In genomic region chr7:93890041-93890463, GRCh38 we compare ENCODE assay signal across 8 cellular contexts. TPM values are rescaled to one million over a fixed set of nuclear protein-coding genes. Genes with fewer than 3 reads are reported as not detected.
DNase-seq lines count a peak whose midpoint lies in the region; ATAC-seq and TF ChIP-seq lines count a peak whose summit lies in the region.

No MANE protein-coding gene starts in this region.

- no peaks in the 10 kb centered on the region for H3K36me3 Mint-ChIP-seq in activated CD4-positive, alpha-beta memory T cell treated with anti-CD3 and anti-CD28 coated beads for 36 hours
- H3K36me3 Mint-ChIP-seq in activated CD4-positive, alpha-beta memory T cell treated with anti-CD3 and anti-CD28 coated beads, Interleukin-2, amount 10 ng/mL, durations not matched to agents 7 days and 5 days (ENCODE audit: low read depth), result no peaks in the 10 kb centered on the region

- H3K9me3 Mint-ChIP-seq in activated CD4-positive, alpha-beta memory T cell treated with anti-CD3 and anti-CD28 coated beads for 36 hours, result no peaks in the 10 kb centered on the region
- H3K9me3 Mint-ChIP-seq in activated CD4-positive, alpha-beta memory T cell treated with anti-CD3 and anti-CD28 coated beads, Interleukin-2, amount 10 ng/mL, durations not matched to agents 7 days and 5 days, result no peaks in the 10 kb centered on the region

- POLR2A ChIA-PET in activated CD4-positive, alpha-beta memory T cell treated with anti-CD3 and anti-CD28 coated beads for 36 hours (lab: Charles Lee), result no interaction called here
- POLR2A ChIA-PET in activated CD4-positive, alpha-beta memory T cell treated with anti-CD3 and anti-CD28 coated beads, Interleukin-2, amount 10 ng/mL, durations not matched to agents 7 days and 5 days (lab: Charles Lee), result no interaction called here

- H3K4me1 ChIP-seq in osteoblast (ENCODE audit: insufficient read depth, low read length), result peaks cover 15% of the 10 kb centered on the region

- H4K20me1 ChIP-seq in osteoblast (ENCODE audit: insufficient read depth, low read length), result no peaks in the 10 kb centered on the region

- no peaks in the 10 kb centered on the region for H3K27me3 ChIP-seq in osteoblast (ENCODE audit: insufficient read depth, low read length)

- H3K4me1 Mint-ChIP-seq in activated CD4-positive, alpha-beta memory T cell treated with anti-CD3 and anti-CD28 coated beads for 36 hours (ENCODE audit: low read depth), result peaks cover 12% of the 10 kb centered on the region
- peaks cover 10% of the 10 kb centered on the region for H3K4me1 Mint-ChIP-seq in activated CD4-positive, alpha-beta memory T cell treated with anti-CD3 and anti-CD28 coated beads, Interleukin-2, amount 10 ng/mL, durations not matched to agents 7 days and 5 days

- intact Hi-C loops in activated CD4-positive, alpha-beta memory T cell treated with anti-CD3 and anti-CD28 coated beads for 36 hours (cut with micrococcal nuclease), result no loop called here

- peaks cover 45% of the 10 kb centered on the region for H3K27me3 Mint-ChIP-seq in activated CD4-positive, alpha-beta memory T cell treated with anti-CD3 and anti-CD28 coated beads for 36 hours
- peaks cover 44% of the 10 kb centered on the region for H3K27me3 Mint-ChIP-seq in activated CD4-positive, alpha-beta memory T cell treated with anti-CD3 and anti-CD28 coated beads, Interleukin-2, amount 10 ng/mL, durations not matched to agents 7 days and 5 days

- H3K36me3 ChIP-seq in osteoblast (ENCODE audit: insufficient read depth, low read length), result no peaks in the 10 kb centered on the region

- H3K4me2 ChIP-seq in osteoblast (ENCODE audit: insufficient read depth, low read length), result peak overlapping the region; percentile 96

- no peaks in the 10 kb centered on the region for H3K9me3 ChIP-seq in osteoblast (ENCODE audit: low read depth, low read length)

- H3K4me3 ChIP-seq in fibroblast of the aortic adventitia (ENCODE audit: low read depth, low read length) (peak overlapping the region; percentile 75), osteoblast (ENCODE audit: insufficient read depth, low read length) (peak overlapping the region; percentile 83)

- H3K27ac ChIP-seq in osteoblast (ENCODE audit: low read depth, low read length), result peak overlapping the region; percentile 81

- ATAC-seq in HG02884 (IDR thresholded peaks at IDR 0.05; ENCODE audit: unreplicated experiment) (peak; percentile 59), SK-N-SH treated with all-trans-retinoic acid at 6 μM for 48 hours (peak; percentile 90)

- peak; percentile 6 for TF ChIP-seq CTCF in fibroblast of the aortic adventitia (IDR thresholded peaks at IDR 0.05; ENCODE audit: insufficient read depth, low read length)
- TF ChIP-seq CTCF in osteoblast (IDR thresholded peaks at IDR 0.05; ENCODE audit: extremely low read depth, low read depth, low read length), result no peak

- DNase-seq in activated CD4-positive, alpha-beta memory T cell treated with anti-CD3 and anti-CD28 coated beads for 36 hours, result peak; percentile 18
- DNase-seq in activated CD4-positive, alpha-beta memory T cell treated with anti-CD3 and anti-CD28 coated beads, Interleukin-2, amount 10 ng/mL, durations not matched to agents 7 days and 5 days, result no peak
- DNase-seq in fibroblast of the aortic adventitia (ENCODE audit: low read depth) (peak; percentile 70), osteoblast (ENCODE audit: insufficient read length, low spot score, missing footprints) (peak; percentile 91), NCI-H1694 treated with DMSO at 0.1 percent for 48 hours (lab: John Stamatoyannopoulos, UW) (no peak)
- DNase-seq in activated naive CD4-positive, alpha-beta T cell treated with Interleukin-2 at 50 U/mL for 16 hours, result no peak

- no peak overlapping the region for H3K27ac Mint-ChIP-seq in activated CD4-positive, alpha-beta memory T cell treated with anti-CD3 and anti-CD28 coated beads for 36 hours
- no peak overlapping the region for H3K27ac Mint-ChIP-seq in activated CD4-positive, alpha-beta memory T cell treated with anti-CD3 and anti-CD28 coated beads, Interleukin-2, amount 10 ng/mL, durations not matched to agents 7 days and 5 days

- CTCF ChIA-PET in activated CD4-positive, alpha-beta memory T cell treated with anti-CD3 and anti-CD28 coated beads for 36 hours (lab: Charles Lee), result no interaction called here
- CTCF ChIA-PET in activated CD4-positive, alpha-beta memory T cell treated with anti-CD3 and anti-CD28 coated beads, Interleukin-2, amount 10 ng/mL, durations not matched to agents 7 days and 5 days (lab: Charles Lee), result no interaction called here

- peaks cover 2% of the 10 kb centered on the region for H3K79me2 ChIP-seq in osteoblast (ENCODE audit: insufficient read depth, low read length)

- peak overlapping the region; percentile 49 for H3K4me3 Mint-ChIP-seq in activated CD4-positive, alpha-beta memory T cell treated with anti-CD3 and anti-CD28 coated beads for 36 hours
- H3K4me3 Mint-ChIP-seq in activated CD4-positive, alpha-beta memory T cell treated with anti-CD3 and anti-CD28 coated beads, Interleukin-2, amount 10 ng/mL, durations not matched to agents 7 days and 5 days, result no peak overlapping the region

- H2AFZ ChIP-seq in osteoblast (ENCODE audit: low read length), result peak overlapping the region; percentile 93

TF ChIP-seq in SK-N-SH treated with all-trans-retinoic acid at 6 μM for 48 hours, 23 proteins besides CTCF, POLR2A, EP300 and RAD21:
- TF ChIP-seq ZNF8 (CRISPR knock-in tag; IDR thresholded peaks at IDR 0.05), result no peak
- no peak for TF ChIP-seq TOX (CRISPR knock-in tag; IDR thresholded peaks at IDR 0.05; ENCODE audit: borderline replicate concordance)

RNA-seq across cellular contexts. Expression of gene TFPI2, which starts 0.5 kb away (rescaled TPM):
- total RNA-seq in activated CD4-positive, alpha-beta memory T cell treated with anti-CD3 and anti-CD28 coated beads for 36 hours, result not detected
- total RNA-seq in activated CD4-positive, alpha-beta memory T cell treated with anti-CD3 and anti-CD28 coated beads, Interleukin-2, amount 10 ng/mL, durations not matched to agents 7 days and 5 days, result not detected
- total RNA-seq in fibroblast of the aortic adventitia (ENCODE audit: low replicate concordance), result 69.7 and 97.3 TPM in 2 replicates
- total RNA-seq in osteoblast, result 8.7 and 10.6 TPM in 2 replicates

RNA-seq across cellular contexts. Expression of gene GNGT1, which starts 16.3 kb away (rescaled TPM):
- not detected for total RNA-seq in activated CD4-positive, alpha-beta memory T cell treated with anti-CD3 and anti-CD28 coated beads for 36 hours
- not detected for total RNA-seq in activated CD4-positive, alpha-beta memory T cell treated with anti-CD3 and anti-CD28 coated beads, Interleukin-2, amount 10 ng/mL, durations not matched to agents 7 days and 5 days
- not detected in 2 replicates for total RNA-seq in fibroblast of the aortic adventitia (ENCODE audit: low replicate concordance)
- not detected in 2 replicates for total RNA-seq in osteoblast

RNA-seq across cellular contexts. Expression of gene GNG11, which starts 31.5 kb away (rescaled TPM):
- total RNA-seq in activated CD4-positive, alpha-beta memory T cell treated with anti-CD3 and anti-CD28 coated beads for 36 hours, result not detected
- not detected for total RNA-seq in activated CD4-positive, alpha-beta memory T cell treated with anti-CD3 and anti-CD28 coated beads, Interleukin-2, amount 10 ng/mL, durations not matched to agents 7 days and 5 days
- 37.0 and 56.9 TPM in 2 replicates for total RNA-seq in fibroblast of the aortic adventitia (ENCODE audit: low replicate concordance)
- 7.6 and 8.8 TPM in 2 replicates for total RNA-seq in osteoblast

Comparison
In these comparisons a context has a peak if more than half of its experiments do, and no peak if none do; other contexts are left out.
1. DNase-seq: peak in activated CD4-positive, alpha-beta memory T cell treated with anti-CD3 and anti-CD28 coated beads for 36 hours (single experiment), fibroblast of the aortic adventitia (single experiment) and osteoblast (single experiment); none in activated CD4-positive, alpha-beta memory T cell treated with anti-CD3 and anti-CD28 coated beads, Interleukin-2, amount 10 ng/mL, durations not matched to agents 7 days and 5 days (single experiment), NCI-H1694 treated with DMSO at 0.1 percent for 48 hours (single experiment) and activated naive CD4-positive, alpha-beta T cell treated with Interleukin-2 at 50 U/mL for 16 hours (single experiment).